Comparison of ENCODE assay signal across 16 cellular contexts in the genomic region with DNA sequence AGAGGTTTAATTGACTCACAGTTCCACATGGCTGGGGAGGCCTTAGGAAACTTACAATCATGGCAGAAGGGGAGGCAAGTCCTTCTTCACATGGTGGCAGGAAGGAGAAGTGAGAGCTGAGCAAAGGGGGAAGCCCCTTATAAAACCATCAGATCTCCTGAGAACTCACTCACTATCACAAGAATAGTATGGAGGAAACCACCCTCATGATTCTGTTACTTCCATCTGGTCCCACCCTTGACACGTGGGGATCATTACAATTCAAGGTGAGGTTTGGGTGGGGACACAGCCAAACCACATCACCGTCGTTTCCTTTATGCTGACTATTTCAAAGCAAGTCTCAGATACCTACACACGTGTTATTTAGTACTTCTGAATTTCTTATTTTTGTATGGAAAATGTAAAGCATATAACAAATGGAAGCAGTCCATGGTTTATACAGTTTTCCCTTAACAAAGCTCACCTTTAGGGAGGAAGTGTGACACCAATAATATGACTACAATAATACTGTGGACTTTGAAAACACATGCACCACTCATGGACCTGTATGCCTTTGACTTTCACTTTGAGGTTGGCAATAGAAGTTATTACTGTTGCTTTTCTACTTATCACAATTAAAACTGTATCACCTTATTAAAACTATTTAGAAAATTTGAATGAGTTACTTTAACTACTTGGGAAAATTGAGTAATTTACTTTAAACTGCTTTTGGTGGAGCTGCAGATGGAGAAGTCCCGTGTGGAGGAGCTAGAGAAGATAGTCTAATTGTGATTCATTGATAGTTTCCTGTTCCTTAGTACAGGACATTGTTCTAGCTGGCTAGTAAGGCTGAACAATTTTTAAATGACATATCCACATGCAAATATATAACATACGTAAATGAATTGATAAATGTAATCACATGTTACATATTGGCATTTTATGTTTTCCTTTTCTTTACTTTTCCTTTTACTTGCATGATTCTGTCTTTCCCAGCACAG. TPM values are rescaled to one million over a fixed set of nuclear protein-coding genes. Genes with fewer than 3 reads are reported as not detected.
DNase-seq lines count a peak whose midpoint lies in the region; ATAC-seq lines count a peak whose summit lies in the region.
"Had no signal": no experiment of that assay in that cellular context is flagged by ENCODE, and none has a peak within 500 bp of the region (broad histone marks: within the 10 kb centered on the region; RNA-seq: fewer than 3 reads in every experiment).

No MANE protein-coding gene starts in this region.

- no peak overlapping the region for H3K9ac ChIP-seq in BLaER1

- peaks cover 65% of the 10 kb centered on the region for H4K20me1 ChIP-seq in BLaER1

- no peaks in the 10 kb centered on the region for H3K27me3 ChIP-seq in BLaER1
- no peaks in the 10 kb centered on the region for H3K27me3 ChIP-seq in H7 (ENCODE audit: control insufficient read depth, insufficient read depth, low read length)
- H3K27me3 ChIP-seq: tibial artery had no signal

- H3K4me1 ChIP-seq in BLaER1: peaks cover 80% of the 10 kb centered on the region
- H3K4me1 ChIP-seq: tibial artery had no signal

- H3K4me3 ChIP-seq in BLaER1 (no peak overlapping the region), H7 (ENCODE audit: insufficient read depth, low read depth, low read length) (no peak overlapping the region)
- H3K4me3 ChIP-seq: K562, tibial artery had no signal

- ATAC-seq in left colon: peak; percentile 76
- ATAC-seq: K562, WTC11 had no signal

- peaks cover 49% of the 10 kb centered on the region for H3K9me3 ChIP-seq in BLaER1
- H3K9me3 ChIP-seq: tibial artery had no signal

- peak overlapping the region; percentile 69 for H3K4me2 ChIP-seq in BLaER1

- H3K36me3 ChIP-seq in BLaER1 (peaks cover 97% of the 10 kb centered on the region), H7 (replicated peaks; ENCODE audit: control insufficient read depth, insufficient read depth, low read length) (no peaks in the 10 kb centered on the region; the same call in 1 of the 2 replicates)
- H3K36me3 ChIP-seq: tibial artery had no signal

- intact Hi-C loops in left colon (cut with DNase I, micrococcal nuclease): no loop called here

- no peak overlapping the region for H3K27ac ChIP-seq in BLaER1
- H3K27ac ChIP-seq: RWPE1, tibial artery had no signal

- DNase-seq in DMS79 (lab: John Stamatoyannopoulos, UW) (peak; percentile 65), T-helper 9 cell (peak; percentile 6), left colon (no peak), H7 (no peak), midbrain (lab: John Stamatoyannopoulos, UW) (no peak), NCI-H510A (lab: John Stamatoyannopoulos, UW) (no peak)
- no peak for DNase-seq in activated effector memory CD4-positive, alpha-beta T cell treated with Interleukin-2 at 50 U/mL for 16 hours
- DNase-seq: activated CD8-positive, alpha-beta memory T cell treated with anti-CD3 and anti-CD28 coated beads, Interleukin-2, amount 50 U/mL, for 4 hours; hypothalamus; NCI-H1048; stimulated activated CD4-positive, alpha-beta T cell treated with anti-CD3 and anti-CD28 coated beads, Interleukin-4, amount 100 ng/mL, for 24 hours; tibial artery had no signal

RNA-seq across cellular contexts. Expression of gene MTCL1, which starts 37.3 kb away (rescaled TPM):
- total RNA-seq in left colon: 10 to 100 TPM in 1 of 2 donors, 1 to 10 TPM in 1; 4.1 to 17.2 TPM
- total RNA-seq in H7 (2014; rRNA removed; shearing (Covaris generic)): 16.0 and 24.6 TPM in 2 replicates

Comparison
In these comparisons a context has a peak if more than half of its experiments do, and no peak if none do; other contexts are left out.
1. DNase-seq: peak in DMS79 (single experiment) and T-helper 9 cell (single experiment); none in left colon (0 of 2), activated effector memory CD4-positive, alpha-beta T cell treated with Interleukin-2 at 50 U/mL for 16 hours (single experiment), H7 (single experiment), midbrain (single experiment) and NCI-H510A (single experiment).